In the genomic region with DNA sequence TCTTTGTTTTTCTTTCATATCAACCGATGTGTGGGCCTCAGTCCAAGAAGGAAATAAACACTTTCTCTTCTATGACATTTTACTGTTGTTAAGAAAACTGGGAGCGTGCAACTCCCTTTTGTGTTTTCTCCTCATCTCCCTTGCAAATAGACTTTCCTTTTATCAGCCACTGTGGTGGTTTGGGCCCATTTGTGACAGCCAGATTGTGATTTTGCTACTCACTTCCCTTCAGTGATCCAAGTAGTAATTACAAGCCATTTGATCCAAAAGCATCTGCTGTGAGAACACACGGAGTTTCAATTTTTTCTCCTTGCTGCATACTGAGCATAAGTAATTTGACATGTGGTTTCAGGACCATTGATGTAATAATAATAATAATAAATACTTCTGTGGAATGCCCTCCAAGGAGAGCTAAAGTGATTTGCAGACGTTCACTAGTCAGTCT, we compare ENCODE assay signal across 8 cellular contexts.
DNase-seq lines count a peak whose midpoint lies in the region; ATAC-seq, FAIRE-seq and TF ChIP-seq lines count a peak whose summit lies in the region.

No MANE protein-coding gene starts in this region.

- peak in 1 of 3 donors; percentile 42 for DNase-seq in CD4-positive, CD25-positive, alpha-beta regulatory T cell
- DNase-seq in OCI-M1 (lab: John Stamatoyannopoulos, UW): peak; percentile 55
- no peak for DNase-seq in upper lobe of left lung
- no peak for DNase-seq in HK-2 (ENCODE audit: unreplicated experiment)
- no peak for DNase-seq in foreskin melanocyte
- no peak for DNase-seq in urothelium cell line (ENCODE audit: low spot score)

- no peaks in the 10 kb centered on the region for H3K9me3 ChIP-seq in CD4-positive, CD25-positive, alpha-beta regulatory T cell (ENCODE audit: control insufficient read depth in 2 of 2, low read length in 2 of 2)
- H3K9me3 ChIP-seq in gastroesophageal sphincter (no peaks in the 10 kb centered on the region), upper lobe of left lung (no peaks in the 10 kb centered on the region)

- no peak for ATAC-seq in CD4-positive, CD25-positive, alpha-beta regulatory T cell (ENCODE audit: low read depth in 2 of 2)
- peak; percentile 6 for ATAC-seq in GM21619 (IDR thresholded peaks at IDR 0.05; ENCODE audit: unreplicated experiment)
- no peak for ATAC-seq in gastroesophageal sphincter
- ATAC-seq in upper lobe of left lung (ENCODE audit: low FRiP score in 2 of 2): no peak

- H3K36me3 ChIP-seq in CD4-positive, CD25-positive, alpha-beta regulatory T cell (ENCODE audit: control insufficient read depth, insufficient read depth, low read length): no peaks in the 10 kb centered on the region
- no peaks in the 10 kb centered on the region for H3K36me3 ChIP-seq in gastroesophageal sphincter
- H3K36me3 ChIP-seq in upper lobe of left lung: no peaks in the 10 kb centered on the region

- no peak for TF ChIP-seq CTCF in gastroesophageal sphincter (IDR thresholded peaks at IDR 0.05)
- TF ChIP-seq CTCF in upper lobe of left lung (IDR thresholded peaks at IDR 0.05): no peak

- peak overlapping the region; percentile 85 to 91 (median 88) for H3K27ac Mint-ChIP-seq in CD4-positive, CD25-positive, alpha-beta regulatory T cell

- no peak for FAIRE-seq in urothelium cell line (lab: Jason Lieb, UNC)

- H3K27me3 ChIP-seq in CD4-positive, CD25-positive, alpha-beta regulatory T cell (ENCODE audit: control insufficient read depth, insufficient read depth, low read length): no peaks in the 10 kb centered on the region
- no peaks in the 10 kb centered on the region for H3K27me3 ChIP-seq in gastroesophageal sphincter
- H3K27me3 ChIP-seq in upper lobe of left lung: no peaks in the 10 kb centered on the region

- TF ChIP-seq POLR2A in gastroesophageal sphincter (IDR thresholded peaks at IDR 0.05): no peak
- TF ChIP-seq POLR2A in upper lobe of left lung (IDR thresholded peaks at IDR 0.05): no peak

- H3K4me3 ChIP-seq in CD4-positive, CD25-positive, alpha-beta regulatory T cell (ENCODE audit: low read depth, low read length): peak overlapping the region; percentile 72
- H3K4me3 ChIP-seq in gastroesophageal sphincter (peak overlapping the region in 1 of 2 donors; percentile 8), upper lobe of left lung (no peak overlapping the region)

- no peaks in the 10 kb centered on the region for H3K36me3 Mint-ChIP-seq in CD4-positive, CD25-positive, alpha-beta regulatory T cell

- peak overlapping the region; percentile 58 to 72 (median 66) for H3K4me3 Mint-ChIP-seq in CD4-positive, CD25-positive, alpha-beta regulatory T cell

- H3K27me3 Mint-ChIP-seq in CD4-positive, CD25-positive, alpha-beta regulatory T cell: no peaks in the 10 kb centered on the region

- 8 to 14% methylated on average over 3 to 4 of the region's 4 CpGs for WGBS in gastroesophageal sphincter (ENCODE audit: low coverage in 1 of 2), 2 donors
- 43% methylated on average over 4 of the region's 4 CpGs for WGBS in upper lobe of left lung, 2 donors

- TF ChIP-seq EP300 in gastroesophageal sphincter (IDR thresholded peaks at IDR 0.05) (no peak), upper lobe of left lung (IDR thresholded peaks at IDR 0.05) (no peak)

- H3K27ac ChIP-seq in CD4-positive, CD25-positive, alpha-beta regulatory T cell (ENCODE audit: insufficient read depth, low read length, poor library complexity, severe bottlenecking): peak overlapping the region; percentile 73
- H3K27ac ChIP-seq in gastroesophageal sphincter (peak overlapping the region; percentile 23 to 57 (median 44)), upper lobe of left lung (no peak overlapping the region)

- H3K4me1 ChIP-seq in CD4-positive, CD25-positive, alpha-beta regulatory T cell (ENCODE audit: control insufficient read depth, insufficient read depth, low read length, poor library complexity, severe bottlenecking): peaks cover 13% of the 10 kb centered on the region
- H3K4me1 ChIP-seq in gastroesophageal sphincter (peaks cover 7 to 32% (median 10%) of the 10 kb centered on the region in 3 donors), upper lobe of left lung (peaks cover 6 to 12% (median 10%) of the 10 kb centered on the region in 4 donors)

- H3K9me3 Mint-ChIP-seq in CD4-positive, CD25-positive, alpha-beta regulatory T cell: no peaks in the 10 kb centered on the region

- peaks cover 16 to 39% (median 25%) of the 10 kb centered on the region in 4 donors for H3K4me1 Mint-ChIP-seq in CD4-positive, CD25-positive, alpha-beta regulatory T cell

Comparison
In these comparisons a context has a peak if more than half of its experiments do, and no peak if none do; other contexts are left out.
1. H3K27ac ChIP-seq: peak in CD4-positive, CD25-positive, alpha-beta regulatory T cell (single experiment) and gastroesophageal sphincter (4 of 4); none in upper lobe of left lung (0 of 4).